Comparison of ENCODE assay signal across 26 cellular contexts in the genomic region with DNA sequence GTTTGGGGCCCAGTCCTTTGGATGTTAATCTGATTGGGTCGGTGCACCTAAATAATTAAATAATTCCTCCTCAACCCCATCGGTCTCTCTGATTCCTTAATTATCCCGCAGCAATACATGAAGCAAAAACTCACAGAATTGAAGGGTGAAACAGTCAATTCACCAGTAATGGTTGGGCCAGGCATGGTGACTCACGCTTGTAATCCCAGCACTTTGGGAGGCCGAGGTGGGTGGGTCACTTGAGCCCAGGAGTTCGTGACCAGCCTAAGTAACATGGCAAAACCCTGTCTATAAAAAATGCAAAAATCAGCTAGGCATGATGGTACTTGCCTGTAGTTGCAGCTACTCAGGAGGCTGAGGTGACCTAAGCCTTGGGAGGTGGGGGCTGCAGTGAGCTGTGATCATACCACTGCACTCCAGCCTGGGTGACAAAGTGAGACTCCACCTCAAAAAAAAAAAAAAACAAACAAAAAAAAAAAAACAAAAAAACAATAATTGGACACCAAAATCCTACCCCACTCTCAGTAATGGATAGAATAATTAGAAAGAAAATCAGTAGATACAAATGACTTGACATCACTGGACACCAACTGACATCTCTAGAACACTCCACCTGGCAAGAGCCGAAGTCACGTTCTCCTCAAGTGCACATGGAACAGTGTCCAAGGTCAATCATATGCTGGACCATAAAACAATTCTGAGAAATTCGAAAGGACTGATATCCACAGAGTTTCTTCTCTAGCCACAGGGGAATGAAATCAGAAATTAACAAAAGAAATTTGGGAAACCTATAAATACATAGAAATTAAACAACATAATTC. TPM values are rescaled to one million over a fixed set of nuclear protein-coding genes. Genes with fewer than 3 reads are reported as not detected.
DNase-seq lines count a peak whose midpoint lies in the region; ATAC-seq and TF ChIP-seq lines count a peak whose summit lies in the region.
"Had no signal": no experiment of that assay in that cellular context is flagged by ENCODE, and none has a peak within 500 bp of the region (broad histone marks: within the 10 kb centered on the region; RNA-seq: fewer than 3 reads in every experiment).

No MANE protein-coding gene starts in this region.

- H3K4me1 ChIP-seq in colonic mucosa (no peaks in the 10 kb centered on the region), Caco-2 (peaks cover 8% of the 10 kb centered on the region; the same call in 1 of the 2 replicates)
- H3K4me1 ChIP-seq: A549, parathyroid adenoma, sigmoid colon had no signal

- no peak for TF ChIP-seq CTCF in colonic mucosa (IDR thresholded peaks at IDR 0.05)
- TF ChIP-seq CTCF in mesothelial cell of epicardium (IDR thresholded peaks at IDR 0.05; ENCODE audit: unreplicated experiment) = no peak
- no peak for TF ChIP-seq CTCF in Caco-2 (IDR thresholded peaks at IDR 0.05; ENCODE audit: insufficient read depth in 1 of 2, low read depth in 1 of 2, low read length in 1 of 2, severe bottlenecking in 1 of 2, unreplicated experiment in 1 of 2)

- no peaks in the 10 kb centered on the region for H3K27me3 ChIP-seq in colonic mucosa
- H3K27me3 ChIP-seq in Caco-2 (replicated peaks; ENCODE audit: control insufficient read depth, insufficient read depth, low read length) = no peaks in the 10 kb centered on the region

- H3K27ac ChIP-seq in colonic mucosa = peak overlapping the region; percentile 54
- H3K27ac ChIP-seq: A549; BLaER1 treated with 17β-estradiol and CSF1 and Interleukin-3, amounts not matched to agents 10 nM and 100 nM; cardiac muscle cell; parathyroid adenoma; sigmoid colon had no signal

- H3K9ac ChIP-seq in colonic mucosa (ENCODE audit: low read depth in 2 of 2, low read length in 2 of 2) = no peak overlapping the region
- H3K9ac ChIP-seq: BLaER1 treated with 17β-estradiol and CSF1 and Interleukin-3, amounts not matched to agents 10 nM and 100 nM; parathyroid adenoma had no signal

- H3K4me3 Mint-ChIP-seq in mesothelial cell of epicardium (no peak overlapping the region), Caco-2 (ENCODE audit: unreplicated experiment) (no peak overlapping the region)
- H3K4me3 Mint-ChIP-seq: activated CD4-positive, alpha-beta T cell treated with anti-CD3 and anti-CD28 coated beads for 36 hours; naive thymus-derived CD8-positive, alpha-beta T cell; stimulated activated naive CD8-positive, alpha-beta T cell treated with anti-CD3 and anti-CD28 coated beads, Interleukin-15, amount 100 ng/mL, for 72 hours had no signal

- H3K9me3 ChIP-seq in colonic mucosa (no peaks in the 10 kb centered on the region), Caco-2 (no peaks in the 10 kb centered on the region)
- H3K9me3 ChIP-seq: A549, sigmoid colon had no signal

- H3K27me3 Mint-ChIP-seq in mesothelial cell of epicardium (ENCODE audit: low read depth) (peaks cover 48% of the 10 kb centered on the region), Caco-2 (ENCODE audit: insufficient read depth, unreplicated experiment) (no peaks in the 10 kb centered on the region)

- H3K36me3 Mint-ChIP-seq in mesothelial cell of epicardium (no peaks in the 10 kb centered on the region), Caco-2 (ENCODE audit: insufficient read depth, unreplicated experiment) (no peaks in the 10 kb centered on the region)
- H3K36me3 Mint-ChIP-seq: naive thymus-derived CD8-positive, alpha-beta T cell had no signal

- no peaks in the 10 kb centered on the region for H3K9me3 Mint-ChIP-seq in mesothelial cell of epicardium
- no peaks in the 10 kb centered on the region for H3K9me3 Mint-ChIP-seq in Caco-2 (ENCODE audit: unreplicated experiment)
- H3K9me3 Mint-ChIP-seq: naive thymus-derived CD8-positive, alpha-beta T cell; stimulated activated naive CD8-positive, alpha-beta T cell treated with anti-CD3 and anti-CD28 coated beads, Interleukin-15, amount 100 ng/mL, for 72 hours had no signal

- DNase-seq in left ventricle myocardium superior = no peak
- no peak for DNase-seq in Right ventricle myocardium inferior (ENCODE audit: missing footprints)
- DNase-seq in colonic mucosa = peak; percentile 65
- DNase-seq in mesothelial cell of epicardium (ENCODE audit: low spot score in 2 of 2, unreplicated experiment in 2 of 2) = no peak
- DNase-seq in islet precursor cell = no peak
- no peak for DNase-seq in stimulated activated naive CD4-positive, alpha-beta T cell (lab: John Stamatoyannopoulos, UW)
- no peak for DNase-seq in dermis blood vessel endothelial cell
- DNase-seq in Caco-2 = no peak
- DNase-seq: activated CD4-positive, alpha-beta T cell treated with anti-CD3 and anti-CD28 coated beads for 36 hours; activated effector memory CD4-positive, alpha-beta T cell treated with Interleukin-2 at 50 U/mL for 16 hours; DMS 273 treated with DMSO at 0.1 percent for 48 hours; head of caudate nucleus; Karpas-422; naive thymus-derived CD8-positive, alpha-beta T cell; NCI-H1417; NCI-H2171 treated with DMSO at 0.1 percent for 48 hours; NCI-H69; sigmoid colon; stimulated activated CD4-positive, alpha-beta T cell treated with anti-CD3 and anti-CD28 coated beads, Interleukin-1b, Interleukin-23, amount 100 ng/mL, for 48 hours; stimulated activated naive CD8-positive, alpha-beta T cell treated with anti-CD3 and anti-CD28 coated beads, Interleukin-15, amount 100 ng/mL, for 72 hours had no signal

- peaks cover 7% of the 10 kb centered on the region for H3K4me1 Mint-ChIP-seq in mesothelial cell of epicardium
- no peaks in the 10 kb centered on the region for H3K4me1 Mint-ChIP-seq in Caco-2 (ENCODE audit: low read depth, unreplicated experiment)
- H3K4me1 Mint-ChIP-seq: activated CD4-positive, alpha-beta T cell treated with anti-CD3 and anti-CD28 coated beads for 36 hours; stimulated activated naive CD8-positive, alpha-beta T cell treated with anti-CD3 and anti-CD28 coated beads, Interleukin-15, amount 100 ng/mL, for 72 hours had no signal

- intact Hi-C loops in left ventricle myocardium superior (cut with micrococcal nuclease) (no loop called here), Right ventricle myocardium inferior (cut with DNase I) (loop anchor here (5.0 kb wide), 1 partner anchor 32 kb away; no protein-coding TSS in a partner anchor), colonic mucosa (cut with DNase I) (no loop called here), Caco-2 (cut with micrococcal nuclease; ENCODE audit: unreplicated experiment) (no loop called here)

- peak overlapping the region; percentile 11 for H3K27ac Mint-ChIP-seq in mesothelial cell of epicardium
- no peak overlapping the region for H3K27ac Mint-ChIP-seq in Caco-2 (ENCODE audit: unreplicated experiment)
- H3K27ac Mint-ChIP-seq: activated CD4-positive, alpha-beta T cell treated with anti-CD3 and anti-CD28 coated beads for 36 hours; naive thymus-derived CD8-positive, alpha-beta T cell; stimulated activated naive CD8-positive, alpha-beta T cell treated with anti-CD3 and anti-CD28 coated beads, Interleukin-15, amount 100 ng/mL, for 72 hours had no signal

- BruUV-seq in Caco-2 (replicated peaks; lab: Mats Ljungman, UMichigan) = no TSS peak

- CTCF ChIA-PET in Caco-2 (lab: Charles Lee) = no interaction called here

- H3K4me3 ChIP-seq in colonic mucosa = no peak overlapping the region
- H3K4me3 ChIP-seq in Caco-2 (ENCODE audit: low read depth, low read length) = no peak overlapping the region
- H3K4me3 ChIP-seq: A549; BLaER1 treated with 17β-estradiol and CSF1 and Interleukin-3, amounts not matched to agents 10 nM and 100 nM; cardiac muscle cell; lung; sigmoid colon had no signal

- ATAC-seq in left ventricle myocardium superior (peak; percentile 72), Right ventricle myocardium inferior (no peak)
- ATAC-seq: A549; activated CD4-positive, alpha-beta T cell treated with anti-CD3 and anti-CD28 coated beads for 36 hours; naive thymus-derived CD8-positive, alpha-beta T cell; Panc1; stimulated activated naive CD8-positive, alpha-beta T cell treated with anti-CD3 and anti-CD28 coated beads, Interleukin-15, amount 100 ng/mL, for 72 hours had no signal

- H3K36me3 ChIP-seq in colonic mucosa (no peaks in the 10 kb centered on the region), Caco-2 (ENCODE audit: control insufficient read depth, insufficient read depth, low read length) (no peaks in the 10 kb centered on the region)
- H3K36me3 ChIP-seq: BLaER1 treated with 17β-estradiol and CSF1 and Interleukin-3, amounts not matched to agents 10 nM and 100 nM; cardiac muscle cell; sigmoid colon had no signal

- POLR2A ChIA-PET in Caco-2 (lab: Charles Lee) = no interaction called here

RNA-seq across cellular contexts. Expression of gene ABO, which starts 5.3 kb away (rescaled TPM):
- total RNA-seq in left ventricle myocardium superior (1.7 TPM), Right ventricle myocardium inferior (1.5 TPM), colonic mucosa (10 to 100 TPM; 58.0 to 77.7 TPM), mesothelial cell of epicardium (2.0 to 3.2 TPM (median 2.3 TPM) in 3 replicates), dermis blood vessel endothelial cell (under 0.01 and 0.51 TPM in 2 replicates), Caco-2 (2022) (not detected in 2 replicates)
- total RNA-seq: naive thymus-derived CD8-positive, alpha-beta T cell had no signal

Comparison
In these comparisons a context has a peak if more than half of its experiments do, and no peak if none do; other contexts are left out.
1. RNA of gene ABO, which starts 5.3 kb away (total RNA-seq): 58.0 to 77.7 TPM in colonic mucosa; 2.0 to 3.2 TPM in mesothelial cell of epicardium, 1.7 TPM in left ventricle myocardium superior (single experiment), 1.5 TPM in Right ventricle myocardium inferior (single experiment), under 0.01 to 0.51 TPM in dermis blood vessel endothelial cell and not detected in Caco-2; every median in the first group is over 10 times any median in the second.